In the genomic region with DNA sequence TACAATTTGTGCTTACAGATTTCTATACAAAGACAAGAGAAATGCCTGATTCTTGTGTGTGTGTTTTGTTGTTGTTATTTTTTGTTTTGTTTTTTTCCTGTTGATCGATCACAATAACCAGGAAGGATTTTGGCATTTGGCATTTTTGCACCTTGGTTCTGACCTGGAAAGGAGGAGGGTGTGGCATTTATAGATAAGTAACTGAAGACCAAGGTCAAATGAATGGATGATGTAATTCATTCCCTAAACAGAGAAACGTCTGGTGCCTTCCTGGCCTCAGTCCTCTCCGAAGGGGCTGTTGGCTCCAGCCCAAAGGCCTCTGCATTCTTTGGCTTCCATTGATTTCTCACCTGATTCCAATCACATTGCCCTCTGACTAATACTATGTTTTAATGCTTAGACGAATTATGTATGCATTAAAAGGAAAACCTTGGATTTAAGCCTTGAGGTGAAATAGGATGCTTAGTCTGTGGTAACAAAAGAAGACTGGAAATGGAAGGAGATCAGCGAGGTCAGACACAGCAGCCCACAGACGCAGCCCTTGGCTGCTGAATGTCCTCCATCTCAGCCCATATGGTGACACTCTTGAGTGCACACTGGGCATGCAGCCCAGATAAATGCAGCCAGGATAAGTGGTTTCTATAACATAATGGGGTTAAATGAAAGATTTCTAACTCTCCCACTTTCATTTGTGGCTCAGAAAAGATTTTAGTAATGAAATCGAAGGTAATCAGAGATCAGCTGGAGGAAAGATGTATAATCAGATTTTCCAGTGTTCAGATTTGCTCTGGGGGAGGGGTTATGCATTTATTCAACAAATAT, we compare ENCODE assay signal across 10 cellular contexts.
DNase-seq lines count a peak whose midpoint lies in the region; ATAC-seq and TF ChIP-seq lines count a peak whose summit lies in the region.
"Had no signal": no experiment of that assay in that cellular context is flagged by ENCODE, and none has a peak within 500 bp of the region (broad histone marks: within the 10 kb centered on the region; RNA-seq: fewer than 3 reads in every experiment).

No MANE protein-coding gene starts in this region.

- dilution Hi-C loops in IMR-90 (cut with HindIII; ENCODE audit: low sequenced_read_pairs, unreplicated experiment), result no loop called here

- H3K18ac ChIP-seq in IMR-90 (ENCODE audit: low read depth, low read length), result no peak overlapping the region

- peak overlapping the region; percentile 53 for H3K27ac Mint-ChIP-seq in Caco-2 (ENCODE audit: unreplicated experiment)
- H3K27ac Mint-ChIP-seq: activated naive CD8-positive, alpha-beta T cell; IgD-negative memory B cell had no signal

- H3K4me1 Mint-ChIP-seq in Caco-2 (ENCODE audit: low read depth, unreplicated experiment), result peaks cover 13% of the 10 kb centered on the region

- BruUV-seq in Caco-2 (replicated peaks; lab: Mats Ljungman, UMichigan) (no TSS peak), IMR-90 (replicated peaks; lab: Mats Ljungman, UMichigan) (no TSS peak)

- H3K36me3 Mint-ChIP-seq in Caco-2 (ENCODE audit: insufficient read depth, unreplicated experiment), result peaks cover 5% of the 10 kb centered on the region
- H3K36me3 Mint-ChIP-seq: activated naive CD8-positive, alpha-beta T cell; IgD-negative memory B cell had no signal

- no peak overlapping the region for H3K56ac ChIP-seq in IMR-90 (ENCODE audit: extremely low read depth, insufficient read depth, low read length)

- WGBS in IMR-90 (ENCODE audit: extremely low coverage in 2 of 2, insufficient read length in 1 of 2), 2 experiments, result no CpG with 5 or more reads among the region's 7 CpGs

- H3K9me3 ChIP-seq in Caco-2 (no peaks in the 10 kb centered on the region), IMR-90 (ENCODE audit: control insufficient read depth, insufficient read depth, low read length) (no peaks in the 10 kb centered on the region)

- H3K14ac ChIP-seq in IMR-90 (replicated peaks; ENCODE audit: low read depth, low read length), result no peak overlapping the region

- TF ChIP-seq CTCF in Caco-2 (IDR thresholded peaks at IDR 0.05; ENCODE audit: insufficient read depth in 1 of 2, low read depth in 1 of 2, low read length in 1 of 2, severe bottlenecking in 1 of 2, unreplicated experiment in 1 of 2) (no peak), IMR-90 (conservative IDR thresholded peaks at IDR 0.05; ENCODE audit: low read depth, low read length) (no peak)

- ATAC-seq in IMR-90 (ENCODE audit: low read depth) (peak; percentile 54), GM21526 (IDR thresholded peaks at IDR 0.05; ENCODE audit: low FRiP score, unreplicated experiment) (no peak)

- H3K4me3 ChIP-seq in Caco-2 (ENCODE audit: low read depth, low read length) (no peak overlapping the region), IMR-90 (ENCODE audit: insufficient read depth, low read depth, low read length) (no peak overlapping the region)

- no peak overlapping the region for H2BK15ac ChIP-seq in IMR-90 (ENCODE audit: low read depth, low read length)

- no peaks in the 10 kb centered on the region for H4K20me1 ChIP-seq in IMR-90 (ENCODE audit: insufficient read depth, low read length)

- no peaks in the 10 kb centered on the region for H3K9me1 ChIP-seq in IMR-90 (ENCODE audit: insufficient read depth, low read length)

- no peak overlapping the region for H3K27ac ChIP-seq in IMR-90 (ENCODE audit: insufficient read depth, low read length)

- no peak overlapping the region; the same call in 1 of the 2 replicates for H3K4me2 ChIP-seq in IMR-90 (ENCODE audit: low read depth, low read length)

- no peak overlapping the region for H4K8ac ChIP-seq in IMR-90 (ENCODE audit: low read depth in 2 of 2, low read length in 2 of 2)

- no peak overlapping the region for H3K4ac ChIP-seq in IMR-90 (ENCODE audit: low read depth, low read length)

- no peak overlapping the region for H3K9ac ChIP-seq in IMR-90 (ENCODE audit: low read depth, low read length)

- DNase-seq in Caco-2 (peak in 1 of 2 experiments; percentile 17), IMR-90 (peak; percentile 65), SHP77 (lab: John Stamatoyannopoulos, UW) (peak; percentile 32 to 36), iris pigment epithelial cell (ENCODE audit: low read depth) (peak; percentile 57), cerebellar nuclear complex (lab: John Stamatoyannopoulos, UW) (no peak), NOMO-1 (lab: John Stamatoyannopoulos, UW; ENCODE audit: unreplicated experiment in 2 of 2) (no peak)
- no peak for DNase-seq in activated CD4-positive, alpha-beta T cell treated with anti-CD3 and anti-CD28 coated beads for 1 hour

- no peaks in the 10 kb centered on the region for H3K27me3 Mint-ChIP-seq in Caco-2 (ENCODE audit: insufficient read depth, unreplicated experiment)
- H3K27me3 Mint-ChIP-seq: activated naive CD8-positive, alpha-beta T cell had no signal

- no peak for TF ChIP-seq RAD21 in IMR-90 (IDR thresholded peaks at IDR 0.05; ENCODE audit: low read length)

- H4K91ac ChIP-seq in IMR-90 (ENCODE audit: insufficient read depth, low read depth, low read length), result no peak overlapping the region

- H2BK20ac ChIP-seq in IMR-90 (ENCODE audit: low read depth, low read length), result no peak overlapping the region

- H3K4me1 ChIP-seq in Caco-2, result peaks cover 8% of the 10 kb centered on the region
- peaks cover 1% of the 10 kb centered on the region; the same call in 1 of the 2 replicates for H3K4me1 ChIP-seq in IMR-90 (ENCODE audit: control insufficient read depth, insufficient read depth, low read length)

- no peak overlapping the region for H2AK9ac ChIP-seq in IMR-90 (replicated peaks; ENCODE audit: low read depth, low read length, poor library complexity)

- H3K27me3 ChIP-seq in Caco-2 (replicated peaks; ENCODE audit: control insufficient read depth, insufficient read depth, low read length) (no peaks in the 10 kb centered on the region), IMR-90 (ENCODE audit: control insufficient read depth, insufficient read depth, low read length) (no peaks in the 10 kb centered on the region)

- no peak overlapping the region for H2AFZ ChIP-seq in IMR-90 (replicated peaks; ENCODE audit: low read length, poor library complexity)

- no peak for TF ChIP-seq POLR2A in IMR-90 (IDR thresholded peaks at IDR 0.05; ENCODE audit: low read depth, low read length)

- no peaks in the 10 kb centered on the region for H3K36me3 ChIP-seq in Caco-2 (ENCODE audit: control insufficient read depth, insufficient read depth, low read length)
- H3K36me3 ChIP-seq in IMR-90 (ENCODE audit: control insufficient read depth, insufficient read depth, low read length), result no peaks in the 10 kb centered on the region

- in situ Hi-C loops in IMR-90 (cut with MboI; ENCODE audit: low sequenced_read_pairs), result loop anchor here (5.0 kb wide), 2 partner anchors 174 to 434 kb away; no protein-coding TSS in a partner anchor

- H3K9me3 Mint-ChIP-seq in Caco-2 (ENCODE audit: unreplicated experiment), result no peaks in the 10 kb centered on the region
- H3K9me3 Mint-ChIP-seq: IgD-negative memory B cell had no signal

- H2BK5ac ChIP-seq in IMR-90 (ENCODE audit: low read depth, low read length, poor library complexity, severe bottlenecking), result no peak overlapping the region

- no peak overlapping the region for H4K5ac ChIP-seq in IMR-90 (ENCODE audit: low read depth, low read length)

- POLR2A ChIA-PET in Caco-2 (lab: Charles Lee), result no interaction called here
- POLR2A ChIA-PET in IMR-90 (lab: Charles Lee; ENCODE audit: unreplicated experiment), result no interaction called here

- no peak overlapping the region for H3K23ac ChIP-seq in IMR-90 (ENCODE audit: low read depth, low read length)

- CTCF ChIA-PET in Caco-2 (lab: Charles Lee) (interaction anchor here (0.7 to 1.3 kb wide), 14 partner anchors 16 to 606 kb away, joined by 3 to 18 read pairs (median 6); partner anchors contain the start of genes MND1 and TRIM2), IMR-90 (lab: Yijun Ruan, JAX) (interaction anchor here (0.9 to 1.5 kb wide), 14 partner anchors 9 to 439 kb away, joined by 3 to 13 read pairs (median 4); partner anchors contain the start of gene TRIM2)

- no peaks in the 10 kb centered on the region for H3K79me1 ChIP-seq in IMR-90 (ENCODE audit: low read depth in 1 of 2, low read length in 2 of 2)

- no peak overlapping the region for H2AK5ac ChIP-seq in IMR-90 (ENCODE audit: low read depth, low read length)

- H3K4me3 Mint-ChIP-seq in Caco-2 (ENCODE audit: unreplicated experiment), result no peak overlapping the region
- H3K4me3 Mint-ChIP-seq: activated naive CD8-positive, alpha-beta T cell; IgD-negative memory B cell had no signal

- intact Hi-C loops in Caco-2 (cut with micrococcal nuclease; ENCODE audit: unreplicated experiment), result loop anchor here (1.0 to 5.0 kb wide), 5 partner anchors 62 to 499 kb away; no protein-coding TSS in a partner anchor
- intact Hi-C loops in IMR-90 (cut with micrococcal nuclease), result loop anchor here (1.0 to 10.0 kb wide), 6 partner anchors 175 to 607 kb away; partner anchors contain the start of genes MND1 and TMEM131L

- H2BK120ac ChIP-seq in IMR-90 (ENCODE audit: low read depth, low read length), result no peak overlapping the region

TF ChIP-seq in IMR-90, 13 proteins besides CTCF, POLR2A, EP300 and RAD21:
- TF ChIP-seq BHLHE40 (IDR thresholded peaks at IDR 0.05; ENCODE audit: low read depth, low read length) (0 out of 2 replicates have a peak, but pooled peaks have one; percentile 20), RCOR1 (IDR thresholded peaks at IDR 0.05; ENCODE audit: insufficient replicate concordance, low read length) (no peak), MXI1 (IDR thresholded peaks at IDR 0.05; ENCODE audit: borderline replicate concordance, low read depth, low read length) (no peak)

Comparison
In these comparisons a context has a peak if more than half of its experiments do, and no peak if none do; other contexts are left out.
1. DNase-seq: peak in IMR-90 (single experiment), SHP77 (2 of 2) and iris pigment epithelial cell (single experiment); none in activated CD4-positive, alpha-beta T cell treated with anti-CD3 and anti-CD28 coated beads for 1 hour (single experiment), cerebellar nuclear complex (0 of 2) and NOMO-1 (0 of 2).